In genomic region chr5:120139039-120139438, GRCh38 we compare ENCODE assay signal across 8 cellular contexts.
DNase-seq lines count a peak whose midpoint lies in the region; ATAC-seq, FAIRE-seq and TF ChIP-seq lines count a peak whose summit lies in the region.

No MANE protein-coding gene starts in this region.

- no peaks in the 10 kb centered on the region for H3K36me3 ChIP-seq in K562 (ENCODE audit: control insufficient read depth, insufficient read depth, low read length)
- no peaks in the 10 kb centered on the region for H3K36me3 ChIP-seq in tibial nerve

- no peak for TF ChIP-seq RAD21 in K562 (CRISPR knock-in tag; conservative IDR thresholded peaks at IDR 0.05 in 1 of 2, IDR thresholded peaks at IDR 0.05 in 1 of 2)

- no peak for TF ChIP-seq EP300 in K562 (IDR thresholded peaks at IDR 0.05; ENCODE audit: low read length)
- TF ChIP-seq EP300 in tibial nerve (IDR thresholded peaks at IDR 0.05): peak; percentile 94

- no peak for FAIRE-seq in K562 (lab: Jason Lieb, UNC)

- H3K9ac ChIP-seq in K562 (ENCODE audit: insufficient read depth in 1 of 2, low read depth in 2 of 2, low read length in 2 of 2): no peak overlapping the region

- no peaks in the 10 kb centered on the region for H3K9me1 ChIP-seq in K562 (ENCODE audit: control insufficient read depth, insufficient read depth, low read length)

- no peak for TF ChIP-seq CTCF in K562 (IDR thresholded peaks at IDR 0.05 in 2 of 3, conservative IDR thresholded peaks at IDR 0.05 in 1 of 3; ENCODE audit: insufficient read depth in 2 of 3, low read depth in 1 of 3, low read length in 3 of 3)
- TF ChIP-seq CTCF in tibial nerve (IDR thresholded peaks at IDR 0.05): no peak

- in situ Hi-C loops in KBM-7 (cut with MboI; ENCODE audit: low pct_unique_long_range_greater_than_20kb, low sequenced_read_pairs): no loop called here
- in situ Hi-C loops in K562 (cut with MboI): no loop called here

- no peaks in the 10 kb centered on the region for H4K20me1 ChIP-seq in K562 (replicated peaks; ENCODE audit: control insufficient read depth, insufficient read depth, low read length)

- DNase-seq in KBM-7 (peak; percentile 56), K562 (ENCODE audit: extremely low read depth in 1 of 4, low spot score in 3 of 4) (peak in 1 of 4 experiments; percentile 13), kidney glomerular epithelial cell (lab: John Stamatoyannopoulos, UW) (peak; percentile 39), tibial nerve (ENCODE audit: low spot score in 2 of 2) (peak in 1 of 2 donors; percentile 63), NCI-H69 (lab: John Stamatoyannopoulos, UW) (no peak), NCI-H345 treated with DMSO at 0.1 percent for 48 hours (lab: John Stamatoyannopoulos, UW; ENCODE audit: unreplicated experiment) (no peak)
- DNase-seq in activated CD4-positive, alpha-beta T cell treated with anti-CD3 and anti-CD28 coated beads for 1 hour: no peak

- H3K4me3 ChIP-seq in K562: no peak overlapping the region
- H3K4me3 ChIP-seq in tibial nerve: no peak overlapping the region

- intact Hi-C loops in K562 (cut with micrococcal nuclease): no loop called here

- H3K9me3 ChIP-seq in K562 (replicated peaks; ENCODE audit: control insufficient read depth, insufficient read depth, low read depth, low read length) (no peaks in the 10 kb centered on the region), tibial nerve (no peaks in the 10 kb centered on the region)

- CTCF ChIA-PET in K562 (lab: Yijun Ruan, JAX; ENCODE audit: low intra/inter-chr PET ratio): no interaction called here

- no TSS peak for BruUV-seq in K562 (replicated peaks; lab: Mats Ljungman, UMichigan)

- ATAC-seq in K562 (no peak), HG03095 (IDR thresholded peaks at IDR 0.05; ENCODE audit: unreplicated experiment) (no peak)

- WGBS in K562 (ENCODE audit: insufficient coverage, low coverage, missing lambda C conversion rate): 0% methylated on average over 2 of the region's 2 CpGs
- 21 to 26% methylated on average over 2 of the region's 2 CpGs for WGBS in tibial nerve, 2 donors

- POLR2A ChIA-PET in K562 (lab: Yijun Ruan, JAX): no interaction called here

- H3K4me2 ChIP-seq in K562 (ENCODE audit: insufficient read depth, low read length): no peak overlapping the region

- H3K27ac ChIP-seq in K562 (ENCODE audit: extremely low read depth, low read depth, low read length) (no peak overlapping the region), tibial nerve (no peak overlapping the region)

- no peaks in the 10 kb centered on the region for H3K79me2 ChIP-seq in K562 (ENCODE audit: control insufficient read depth, insufficient read depth, low read length)

- H3K4me1 ChIP-seq in K562 (replicated peaks in 1 of 2; ENCODE audit: control insufficient read depth in 2 of 2, insufficient read depth in 2 of 2, low read length in 2 of 2): no peaks in the 10 kb centered on the region
- H3K4me1 ChIP-seq in tibial nerve: peaks cover 0 to 11% (median 2%) of the 10 kb centered on the region in 4 donors

- no peaks in the 10 kb centered on the region for H3K27me3 ChIP-seq in K562 (ENCODE audit: control insufficient read depth in 2 of 2, insufficient read depth in 2 of 2, low read length in 2 of 2)
- H3K27me3 ChIP-seq in tibial nerve: no peaks in the 10 kb centered on the region

- TF ChIP-seq POLR2A in K562 (conservative IDR thresholded peaks at IDR 0.05) (no peak), tibial nerve (IDR thresholded peaks at IDR 0.05) (no peak)

- H2AFZ ChIP-seq in K562 (ENCODE audit: low read depth, low read length): no peak overlapping the region

TF ChIP-seq in K562, 482 proteins besides CTCF, POLR2A, EP300 and RAD21 (continues in another document):
- peak; percentile 35; the same call in 1 of the 2 replicates for TF ChIP-seq ARID1B (IDR thresholded peaks at IDR 0.05)
- TF ChIP-seq CGGBP1 (CRISPR knock-in tag; IDR thresholded peaks at IDR 0.05): no peak
- no peak for TF ChIP-seq MNT (conservative IDR thresholded peaks at IDR 0.05)
- no peak for TF ChIP-seq PTRF (tag; IDR thresholded peaks at IDR 0.05)
- TF ChIP-seq LEF1 (IDR thresholded peaks at IDR 0.05): no peak
- no peak for TF ChIP-seq CEBPG (CRISPR knock-in tag; IDR thresholded peaks at IDR 0.05)
- TF ChIP-seq CEBPG (tag; conservative IDR thresholded peaks at IDR 0.05 in 1 of 2, IDR thresholded peaks at IDR 0.05 in 1 of 2): peak; percentile 80 to 93
- TF ChIP-seq ZKSCAN1 (IDR thresholded peaks at IDR 0.05; ENCODE audit: low read depth, low read length): no peak
- peak in 1 of 2 experiments; percentile 25; a peak in 1 of 4 replicates for TF ChIP-seq TRIM24 (IDR thresholded peaks at IDR 0.05)
- TF ChIP-seq ZNF217 (CRISPR knock-in tag; IDR thresholded peaks at IDR 0.05): no peak
- no peak for TF ChIP-seq NRF1 (conservative IDR thresholded peaks at IDR 0.05 in 1 of 2, IDR thresholded peaks at IDR 0.05 in 1 of 2)
- no peak for TF ChIP-seq ZNF253 (CRISPR knock-in tag; conservative IDR thresholded peaks at IDR 0.05)
- TF ChIP-seq DMBX1 (CRISPR knock-in tag; IDR thresholded peaks at IDR 0.05; ENCODE audit: borderline replicate concordance): no peak
- no peak for TF ChIP-seq NFYB (IDR thresholded peaks at IDR 0.05; ENCODE audit: extremely low read depth, insufficient read length)
- no peak for TF ChIP-seq ZNF785 (CRISPR knock-in tag; IDR thresholded peaks at IDR 0.05)
- TF ChIP-seq GABPB1 (CRISPR knock-in tag; IDR thresholded peaks at IDR 0.05): no peak
- no peak for TF ChIP-seq ARID3A (IDR thresholded peaks at IDR 0.05; ENCODE audit: borderline replicate concordance, low read depth, low read length)
- TF ChIP-seq, protein P1, sequence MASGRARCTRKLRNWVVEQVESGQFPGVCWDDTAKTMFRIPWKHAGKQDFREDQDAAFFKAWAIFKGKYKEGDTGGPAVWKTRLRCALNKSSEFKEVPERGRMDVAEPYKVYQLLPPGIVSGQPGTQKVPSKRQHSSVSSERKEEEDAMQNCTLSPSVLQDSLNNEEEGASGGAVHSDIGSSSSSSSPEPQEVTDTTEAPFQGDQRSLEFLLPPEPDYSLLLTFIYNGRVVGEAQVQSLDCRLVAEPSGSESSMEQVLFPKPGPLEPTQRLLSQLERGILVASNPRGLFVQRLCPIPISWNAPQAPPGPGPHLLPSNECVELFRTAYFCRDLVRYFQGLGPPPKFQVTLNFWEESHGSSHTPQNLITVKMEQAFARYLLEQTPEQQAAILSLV (tag; IDR thresholded peaks at IDR 0.05): peak; percentile 51; the same call in 1 of the 2 replicates
- TF ChIP-seq NUFIP1 (IDR thresholded peaks at IDR 0.05; ENCODE audit: partially characterized antibody): no peak
- peak; percentile 92 for TF ChIP-seq FOSL1 (tag; conservative IDR thresholded peaks at IDR 0.05)
- no peak for TF ChIP-seq TCFL5 (CRISPR knock-in tag; conservative IDR thresholded peaks at IDR 0.05)
- TF ChIP-seq CXXC5 (CRISPR knock-in tag; IDR thresholded peaks at IDR 0.05): no peak
- TF ChIP-seq, protein P2, sequence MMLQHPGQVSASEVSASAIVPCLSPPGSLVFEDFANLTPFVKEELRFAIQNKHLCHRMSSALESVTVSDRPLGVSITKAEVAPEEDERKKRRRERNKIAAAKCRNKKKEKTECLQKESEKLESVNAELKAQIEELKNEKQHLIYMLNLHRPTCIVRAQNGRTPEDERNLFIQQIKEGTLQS (IDR thresholded peaks at IDR 0.05): peak; percentile 47; the same call in 1 of the 2 replicates
- TF ChIP-seq, protein P2 (CRISPR knock-in tag; conservative IDR thresholded peaks at IDR 0.05): no peak
- TF ChIP-seq SP1 (CRISPR knock-in tag; IDR thresholded peaks at IDR 0.05): no peak
- TF ChIP-seq MAFK (IDR thresholded peaks at IDR 0.05; ENCODE audit: low read length): no peak
- TF ChIP-seq POLR3G (IDR thresholded peaks at IDR 0.05; ENCODE audit: extremely low read depth, insufficient read length, insufficient replicate concordance): no peak
- no peak for TF ChIP-seq BCL6 (CRISPR knock-in tag; IDR thresholded peaks at IDR 0.05)

Comparison
In these comparisons a context has a peak if more than half of its experiments do, and no peak if none do; other contexts are left out.
1. DNase-seq: peak in KBM-7 (single experiment) and kidney glomerular epithelial cell (single experiment); none in NCI-H69 (single experiment), NCI-H345 treated with DMSO at 0.1 percent for 48 hours (single experiment) and activated CD4-positive, alpha-beta T cell treated with anti-CD3 and anti-CD28 coated beads for 1 hour (single experiment).